In genomic region chr20:64255361-64256281, GRCh38 we compare ENCODE assay signal across 1 cellular context.
TF ChIP-seq lines count a peak whose summit lies in the region.

PCMTD2 (plus strand) TSS chr20:64255748; CDS start chr20:64259966, 4,218 bp downstream.

TF ChIP-seq in HepG2, 621 proteins besides CTCF, POLR2A, EP300 and RAD21 (continued from another document and continues in another):
- TF ChIP-seq ZNF704 (CRISPR knock-in tag; IDR thresholded peaks at IDR 0.05; ENCODE audit: borderline replicate concordance) (no peak), ZNF780A (CRISPR knock-in tag; IDR thresholded peaks at IDR 0.05) (no peak), GZF1 (CRISPR knock-in tag; IDR thresholded peaks at IDR 0.05) (no peak), ZNF564 (CRISPR knock-in tag; IDR thresholded peaks at IDR 0.05) (peak; percentile 78), ZNF605 (CRISPR knock-in tag; IDR thresholded peaks at IDR 0.05) (peak; percentile 44), ETS1 (CRISPR knock-in tag; IDR thresholded peaks at IDR 0.05) (no peak), YEATS4 (CRISPR knock-in tag; IDR thresholded peaks at IDR 0.05; ENCODE audit: borderline replicate concordance) (peak; percentile 94), SRF (IDR thresholded peaks at IDR 0.05; ENCODE audit: low read depth, low read length) (no peak), DNMT3B (CRISPR knock-in tag; conservative IDR thresholded peaks at IDR 0.05) (peak; percentile 22; the same call in 1 of the 2 replicates), THAP9 (CRISPR knock-in tag; IDR thresholded peaks at IDR 0.05; ENCODE audit: borderline replicate concordance) (peak; percentile 43; the same call in 1 of the 2 replicates), ZNF333 (CRISPR knock-in tag; IDR thresholded peaks at IDR 0.05; ENCODE audit: borderline replicate concordance) (peak; percentile 95), ZBTB49 (CRISPR knock-in tag; IDR thresholded peaks at IDR 0.05; ENCODE audit: borderline replicate concordance) (no peak), ZNF891 (CRISPR knock-in tag; IDR thresholded peaks at IDR 0.05) (peak; percentile 45; the same call in 1 of the 2 replicates), ZNF143 (CRISPR knock-in tag; IDR thresholded peaks at IDR 0.05) (no peak; the same call in 1 of the 2 replicates), MYNN (CRISPR knock-in tag; IDR thresholded peaks at IDR 0.05; ENCODE audit: low read depth) (peak; percentile 92), ZNF589 (CRISPR knock-in tag; conservative IDR thresholded peaks at IDR 0.05) (peak; percentile 78; the same call in 1 of the 2 replicates), SP4 (CRISPR knock-in tag; IDR thresholded peaks at IDR 0.05) (peak; percentile 85), HNF4G (IDR thresholded peaks at IDR 0.05; ENCODE audit: borderline replicate concordance, low read depth, low read length) (no peak; the same call in 1 of the 2 replicates), HNF4G (CRISPR knock-in tag; IDR thresholded peaks at IDR 0.05; ENCODE audit: borderline replicate concordance, low read depth) (peak; percentile 53), XBP1 (CRISPR knock-in tag; IDR thresholded peaks at IDR 0.05) (no peak), CENPX (CRISPR knock-in tag; IDR thresholded peaks at IDR 0.05) (no peak), ARID2 (CRISPR knock-in tag; IDR thresholded peaks at IDR 0.05; ENCODE audit: borderline replicate concordance) (no peak), SALL1 (CRISPR knock-in tag; IDR thresholded peaks at IDR 0.05) (peak; percentile 95), ATM (IDR thresholded peaks at IDR 0.05; ENCODE audit: borderline replicate concordance) (no peak), NFE2L1 (CRISPR knock-in tag; IDR thresholded peaks at IDR 0.05; ENCODE audit: borderline replicate concordance) (peak; percentile 90), POLR2G (IDR thresholded peaks at IDR 0.05; ENCODE audit: low read depth, low read length) (peak; percentile 97), NR3C1 (CRISPR knock-in tag; IDR thresholded peaks at IDR 0.05) (peak; percentile 65; the same call in 1 of the 2 replicates), IKZF5 (CRISPR knock-in tag; IDR thresholded peaks at IDR 0.05) (peak; percentile 44), ZNF383 (CRISPR knock-in tag; IDR thresholded peaks at IDR 0.05; ENCODE audit: borderline replicate concordance) (no peak), YY1 (IDR thresholded peaks at IDR 0.05; ENCODE audit: insufficient read depth, insufficient replicate concordance, low read depth, low read length) (peak; percentile 93), ZNF33B (CRISPR knock-in tag; IDR thresholded peaks at IDR 0.05) (peak; percentile 90; the same call in 1 of the 2 replicates), ZNF614 (CRISPR knock-in tag; IDR thresholded peaks at IDR 0.05; ENCODE audit: borderline replicate concordance) (0 out of 2 replicates have a peak, but pooled peaks have one; percentile 7), KDM1A (CRISPR knock-in tag; IDR thresholded peaks at IDR 0.05) (peak; percentile 62; the same call in 1 of the 2 replicates), ATF3 (CRISPR knock-in tag; IDR thresholded peaks at IDR 0.05) (no peak), TOPORS (CRISPR knock-in tag; IDR thresholded peaks at IDR 0.05) (0 out of 2 replicates have a peak, but pooled peaks have one; percentile 58), ZMYM3 (CRISPR knock-in tag; IDR thresholded peaks at IDR 0.05) (peak; percentile 70), ZNF362 (CRISPR knock-in tag; IDR thresholded peaks at IDR 0.05; ENCODE audit: borderline replicate concordance) (no peak), SIX4 (CRISPR knock-in tag; IDR thresholded peaks at IDR 0.05) (no peak), NR2C2 (CRISPR knock-in tag; IDR thresholded peaks at IDR 0.05; ENCODE audit: borderline replicate concordance) (peak; percentile 65), RCOR2 (CRISPR knock-in tag; IDR thresholded peaks at IDR 0.05) (no peak; the same call in 1 of the 2 replicates), ZNF10 (CRISPR knock-in tag; IDR thresholded peaks at IDR 0.05; ENCODE audit: borderline replicate concordance, low read depth) (0 out of 2 replicates have a peak, but pooled peaks have one; percentile 51), ZBTB37 (CRISPR knock-in tag; IDR thresholded peaks at IDR 0.05) (no peak), HIVEP1 (CRISPR knock-in tag; IDR thresholded peaks at IDR 0.05) (0 out of 2 replicates have a peak, but pooled peaks have one; percentile 58), WIZ (CRISPR knock-in tag; IDR thresholded peaks at IDR 0.05) (peak; percentile 91), POGZ (CRISPR knock-in tag; IDR thresholded peaks at IDR 0.05) (peak; percentile 83), NFE2L2 (IDR thresholded peaks at IDR 0.05; ENCODE audit: low read length) (no peak), MEIS1 (CRISPR knock-in tag; IDR thresholded peaks at IDR 0.05; ENCODE audit: borderline replicate concordance) (peak; percentile 90), ZNF577 (CRISPR knock-in tag; IDR thresholded peaks at IDR 0.05; ENCODE audit: borderline replicate concordance, low read depth) (no peak), CEBPG (CRISPR knock-in tag; IDR thresholded peaks at IDR 0.05) (no peak), TBP (CRISPR knock-in tag; IDR thresholded peaks at IDR 0.05) (no peak; the same call in 1 of the 2 replicates), ZC3H13 (CRISPR knock-in tag; IDR thresholded peaks at IDR 0.05) (peak; percentile 82), HINFP (CRISPR knock-in tag; IDR thresholded peaks at IDR 0.05; ENCODE audit: low read depth) (peak; percentile 72), RFXAP (CRISPR knock-in tag; IDR thresholded peaks at IDR 0.05; ENCODE audit: borderline replicate concordance) (peak; percentile 37; the same call in 1 of the 2 replicates), ZNF275 (CRISPR knock-in tag; IDR thresholded peaks at IDR 0.05; ENCODE audit: borderline replicate concordance) (peak; percentile 84; the same call in 1 of the 2 replicates), ZNF850 (CRISPR knock-in tag; conservative IDR thresholded peaks at IDR 0.05) (peak; percentile 87; the same call in 1 of the 2 replicates)
